ENCODE assay signal across 9 cellular contexts in the genomic region with DNA sequence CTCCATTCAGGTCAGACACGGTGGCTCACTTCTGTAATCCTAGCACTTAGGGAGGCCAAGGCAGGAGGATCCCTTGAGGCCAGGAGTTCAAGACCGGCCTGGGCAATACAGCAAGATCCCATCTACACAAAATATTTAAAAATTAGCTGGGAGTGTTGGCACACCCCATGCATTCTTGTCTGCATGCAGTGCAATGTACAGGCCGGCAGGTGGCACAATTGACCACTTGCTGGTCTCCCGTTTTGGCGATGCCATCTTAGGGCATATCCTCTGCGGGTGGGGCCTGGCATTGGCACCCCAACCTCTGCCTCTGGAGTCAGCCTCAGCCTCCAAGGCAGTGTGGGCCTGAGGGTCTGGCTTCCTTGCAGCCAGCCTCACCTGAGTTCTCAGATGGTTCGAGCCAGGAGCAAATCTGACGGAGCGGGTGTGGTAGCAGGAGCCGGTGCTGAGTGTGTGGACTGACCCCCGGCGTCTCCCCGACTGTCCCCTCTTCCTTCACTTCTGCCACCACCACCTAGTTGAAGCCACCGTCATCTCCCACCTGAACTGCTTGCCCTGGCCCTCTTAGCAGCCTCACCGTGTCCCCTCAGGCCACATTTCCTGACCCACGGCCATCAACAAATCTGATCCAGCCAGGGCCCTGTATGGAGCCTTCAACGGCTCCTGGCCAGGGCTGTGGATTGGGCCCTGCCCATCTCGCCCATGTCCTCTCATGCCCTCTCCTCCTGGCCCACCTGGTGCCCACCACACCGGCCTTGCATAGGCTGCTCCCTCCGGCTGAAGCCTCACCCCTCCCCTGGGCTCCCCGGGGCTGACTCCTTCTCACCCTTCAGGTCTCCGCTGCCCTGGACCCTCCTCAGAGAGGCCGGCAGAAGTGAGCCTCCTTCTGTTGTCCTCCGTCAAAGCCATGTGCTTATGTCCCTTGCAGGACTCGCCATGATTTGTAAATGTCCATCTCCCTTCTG. TPM values are rescaled to one million over a fixed set of nuclear protein-coding genes. Genes with fewer than 3 reads are reported as not detected.
A peak's percentile ranks its signal among the peaks of the same experiment; 100 is the strongest.
DNase-seq lines count a peak whose midpoint lies in the region; ATAC-seq and TF ChIP-seq lines count a peak whose summit lies in the region.
"Had no signal": no experiment of that assay in that cellular context is flagged by ENCODE, and none has a peak within 500 bp of the region (broad histone marks: within the 10 kb centered on the region; RNA-seq: fewer than 3 reads in every experiment).

No MANE protein-coding gene starts in this region.

- peak; percentile 95 for TF ChIP-seq RAD21 in Ishikawa (IDR thresholded peaks at IDR 0.05; ENCODE audit: low read depth)

- H3K36me3 Mint-ChIP-seq in activated naive CD4-positive, alpha-beta T cell treated with anti-CD3 and anti-CD28 coated beads, Interleukin-2, amount 10 ng/mL, durations not matched to agents 7 days and 5 days, result no peaks in the 10 kb centered on the region
- H3K36me3 Mint-ChIP-seq: activated naive CD8-positive, alpha-beta T cell had no signal

- no peaks in the 10 kb centered on the region for H3K9me3 ChIP-seq in cardiac muscle cell (ENCODE audit: low read depth)

- no peak overlapping the region for H3K27ac Mint-ChIP-seq in activated naive CD4-positive, alpha-beta T cell treated with anti-CD3 and anti-CD28 coated beads, Interleukin-2, amount 10 ng/mL, durations not matched to agents 7 days and 5 days
- H3K27ac Mint-ChIP-seq: activated naive CD8-positive, alpha-beta T cell had no signal

- DNase-seq in DMS114 treated with DMSO at 0.1 percent for 48 hours (lab: John Stamatoyannopoulos, UW; ENCODE audit: unreplicated experiment) (peak; percentile 19), cardiac muscle cell (ENCODE audit: low read depth in 1 of 2, low spot score in 1 of 2) (peak; percentile 63 to 66), sciatic nerve (ENCODE audit: low spot score) (peak; percentile 70)
- DNase-seq in activated naive CD4-positive, alpha-beta T cell treated with anti-CD3 and anti-CD28 coated beads, Interleukin-2, amount 10 ng/mL, durations not matched to agents 7 days and 5 days, result peak; percentile 78

- H3K36me3 ChIP-seq in cardiac muscle cell, result no peaks in the 10 kb centered on the region

- no peak overlapping the region for H3K4me3 ChIP-seq in cardiac muscle cell

- CTCF ChIA-PET in activated naive CD4-positive, alpha-beta T cell treated with anti-CD3 and anti-CD28 coated beads, Interleukin-2, amount 10 ng/mL, durations not matched to agents 7 days and 5 days (lab: Charles Lee), result interaction anchor here (0.6 to 2.5 kb wide), 29 partner anchors 9 to 701 kb away, joined by 3 to 39 read pairs (median 4); partner anchors contain the start of genes BPIFB2, C20orf203, MAPRE1 and SUN5

- no peak overlapping the region for H3K4me3 Mint-ChIP-seq in activated naive CD4-positive, alpha-beta T cell treated with anti-CD3 and anti-CD28 coated beads, Interleukin-2, amount 10 ng/mL, durations not matched to agents 7 days and 5 days
- H3K4me3 Mint-ChIP-seq: activated naive CD8-positive, alpha-beta T cell had no signal

- peak; percentile 89 for TF ChIP-seq CTCF in cardiac muscle cell (IDR thresholded peaks at IDR 0.05; ENCODE audit: low read depth, low read length)

- H3K27me3 Mint-ChIP-seq in activated naive CD4-positive, alpha-beta T cell treated with anti-CD3 and anti-CD28 coated beads, Interleukin-2, amount 10 ng/mL, durations not matched to agents 7 days and 5 days, result no peaks in the 10 kb centered on the region
- H3K27me3 Mint-ChIP-seq: activated naive CD8-positive, alpha-beta T cell had no signal

- H3K9me3 Mint-ChIP-seq in activated naive CD4-positive, alpha-beta T cell treated with anti-CD3 and anti-CD28 coated beads, Interleukin-2, amount 10 ng/mL, durations not matched to agents 7 days and 5 days, result no peaks in the 10 kb centered on the region

- H3K27me3 ChIP-seq in cardiac muscle cell, result no peaks in the 10 kb centered on the region

- intact Hi-C loops in sciatic nerve (cut with DNase I), result loop anchor here (10.0 kb wide), 2 partner anchors 172 to 402 kb away; partner anchors contain the start of gene BPIFB4

- H3K4me1 ChIP-seq in cardiac muscle cell (ENCODE audit: low read depth), result no peaks in the 10 kb centered on the region

- peak; percentile 87 for ATAC-seq in SK-N-SH treated with all-trans-retinoic acid at 6 μM for 48 hours
- peak; percentile 72 for ATAC-seq in sciatic nerve
- no peak for ATAC-seq in HG02798 (IDR thresholded peaks at IDR 0.05; ENCODE audit: poor library complexity, unreplicated experiment)
- ATAC-seq in GM21381 (IDR thresholded peaks at IDR 0.05; ENCODE audit: unreplicated experiment), result no peak

- H3K27ac ChIP-seq in cardiac muscle cell, result no peak overlapping the region

- H3K4me1 Mint-ChIP-seq in activated naive CD4-positive, alpha-beta T cell treated with anti-CD3 and anti-CD28 coated beads, Interleukin-2, amount 10 ng/mL, durations not matched to agents 7 days and 5 days, result peaks cover 12% of the 10 kb centered on the region

- TF ChIP-seq EP300 in Ishikawa (IDR thresholded peaks at IDR 0.05; ENCODE audit: borderline replicate concordance), result no peak

TF ChIP-seq in Ishikawa, 13 proteins besides CTCF, POLR2A, EP300 and RAD21:
- TF ChIP-seq NFIC (IDR thresholded peaks at IDR 0.05) (no peak; the same call in 1 of the 2 replicates), TAF1 (IDR thresholded peaks at IDR 0.05; ENCODE audit: low read depth) (no peak), TCF12 (IDR thresholded peaks at IDR 0.05; ENCODE audit: low read depth) (no peak), YY1 (IDR thresholded peaks at IDR 0.05; ENCODE audit: low read depth) (0 out of 2 replicates have a peak, but pooled peaks have one; percentile 31), EGR1 (IDR thresholded peaks at IDR 0.05) (no peak), ZBTB7A (IDR thresholded peaks at IDR 0.05; ENCODE audit: low read depth) (no peak)
- TF ChIP-seq, protein P1, sequence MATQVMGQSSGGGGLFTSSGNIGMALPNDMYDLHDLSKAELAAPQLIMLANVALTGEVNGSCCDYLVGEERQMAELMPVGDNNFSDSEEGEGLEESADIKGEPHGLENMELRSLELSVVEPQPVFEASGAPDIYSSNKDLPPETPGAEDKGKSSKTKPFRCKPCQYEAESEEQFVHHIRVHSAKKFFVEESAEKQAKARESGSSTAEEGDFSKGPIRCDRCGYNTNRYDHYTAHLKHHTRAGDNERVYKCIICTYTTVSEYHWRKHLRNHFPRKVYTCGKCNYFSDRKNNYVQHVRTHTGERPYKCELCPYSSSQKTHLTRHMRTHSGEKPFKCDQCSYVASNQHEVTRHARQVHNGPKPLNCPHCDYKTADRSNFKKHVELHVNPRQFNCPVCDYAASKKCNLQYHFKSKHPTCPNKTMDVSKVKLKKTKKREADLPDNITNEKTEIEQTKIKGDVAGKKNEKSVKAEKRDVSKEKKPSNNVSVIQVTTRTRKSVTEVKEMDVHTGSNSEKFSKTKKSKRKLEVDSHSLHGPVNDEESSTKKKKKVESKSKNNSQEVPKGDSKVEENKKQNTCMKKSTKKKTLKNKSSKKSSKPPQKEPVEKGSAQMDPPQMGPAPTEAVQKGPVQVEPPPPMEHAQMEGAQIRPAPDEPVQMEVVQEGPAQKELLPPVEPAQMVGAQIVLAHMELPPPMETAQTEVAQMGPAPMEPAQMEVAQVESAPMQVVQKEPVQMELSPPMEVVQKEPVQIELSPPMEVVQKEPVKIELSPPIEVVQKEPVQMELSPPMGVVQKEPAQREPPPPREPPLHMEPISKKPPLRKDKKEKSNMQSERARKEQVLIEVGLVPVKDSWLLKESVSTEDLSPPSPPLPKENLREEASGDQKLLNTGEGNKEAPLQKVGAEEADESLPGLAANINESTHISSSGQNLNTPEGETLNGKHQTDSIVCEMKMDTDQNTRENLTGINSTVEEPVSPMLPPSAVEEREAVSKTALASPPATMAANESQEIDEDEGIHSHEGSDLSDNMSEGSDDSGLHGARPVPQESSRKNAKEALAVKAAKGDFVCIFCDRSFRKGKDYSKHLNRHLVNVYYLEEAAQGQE (IDR thresholded peaks at IDR 0.05; ENCODE audit: low read depth), result no peak

TF ChIP-seq in SK-N-SH treated with all-trans-retinoic acid at 6 μM for 48 hours, 23 proteins besides CTCF, POLR2A, EP300 and RAD21:
- TF ChIP-seq GLIS3 (CRISPR knock-in tag; IDR thresholded peaks at IDR 0.05), result no peak
- TF ChIP-seq, protein P2, sequence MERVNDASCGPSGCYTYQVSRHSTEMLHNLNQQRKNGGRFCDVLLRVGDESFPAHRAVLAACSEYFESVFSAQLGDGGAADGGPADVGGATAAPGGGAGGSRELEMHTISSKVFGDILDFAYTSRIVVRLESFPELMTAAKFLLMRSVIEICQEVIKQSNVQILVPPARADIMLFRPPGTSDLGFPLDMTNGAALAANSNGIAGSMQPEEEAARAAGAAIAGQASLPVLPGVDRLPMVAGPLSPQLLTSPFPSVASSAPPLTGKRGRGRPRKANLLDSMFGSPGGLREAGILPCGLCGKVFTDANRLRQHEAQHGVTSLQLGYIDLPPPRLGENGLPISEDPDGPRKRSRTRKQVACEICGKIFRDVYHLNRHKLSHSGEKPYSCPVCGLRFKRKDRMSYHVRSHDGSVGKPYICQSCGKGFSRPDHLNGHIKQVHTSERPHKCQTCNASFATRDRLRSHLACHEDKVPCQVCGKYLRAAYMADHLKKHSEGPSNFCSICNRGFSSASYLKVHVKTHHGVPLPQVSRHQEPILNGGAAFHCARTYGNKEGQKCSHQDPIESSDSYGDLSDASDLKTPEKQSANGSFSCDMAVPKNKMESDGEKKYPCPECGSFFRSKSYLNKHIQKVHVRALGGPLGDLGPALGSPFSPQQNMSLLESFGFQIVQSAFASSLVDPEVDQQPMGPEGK (CRISPR knock-in tag; IDR thresholded peaks at IDR 0.05; ENCODE audit: borderline replicate concordance), result no peak
- no peak for TF ChIP-seq ESRRG (CRISPR knock-in tag; IDR thresholded peaks at IDR 0.05)
- TF ChIP-seq ZNF70 (CRISPR knock-in tag; IDR thresholded peaks at IDR 0.05), result no peak
- TF ChIP-seq ZC3H10 (CRISPR knock-in tag; IDR thresholded peaks at IDR 0.05), result no peak
- TF ChIP-seq ZFP3 (CRISPR knock-in tag; IDR thresholded peaks at IDR 0.05), result no peak
- TF ChIP-seq BACH2 (CRISPR knock-in tag; IDR thresholded peaks at IDR 0.05; ENCODE audit: borderline replicate concordance), result no peak
- TF ChIP-seq, protein P3, sequence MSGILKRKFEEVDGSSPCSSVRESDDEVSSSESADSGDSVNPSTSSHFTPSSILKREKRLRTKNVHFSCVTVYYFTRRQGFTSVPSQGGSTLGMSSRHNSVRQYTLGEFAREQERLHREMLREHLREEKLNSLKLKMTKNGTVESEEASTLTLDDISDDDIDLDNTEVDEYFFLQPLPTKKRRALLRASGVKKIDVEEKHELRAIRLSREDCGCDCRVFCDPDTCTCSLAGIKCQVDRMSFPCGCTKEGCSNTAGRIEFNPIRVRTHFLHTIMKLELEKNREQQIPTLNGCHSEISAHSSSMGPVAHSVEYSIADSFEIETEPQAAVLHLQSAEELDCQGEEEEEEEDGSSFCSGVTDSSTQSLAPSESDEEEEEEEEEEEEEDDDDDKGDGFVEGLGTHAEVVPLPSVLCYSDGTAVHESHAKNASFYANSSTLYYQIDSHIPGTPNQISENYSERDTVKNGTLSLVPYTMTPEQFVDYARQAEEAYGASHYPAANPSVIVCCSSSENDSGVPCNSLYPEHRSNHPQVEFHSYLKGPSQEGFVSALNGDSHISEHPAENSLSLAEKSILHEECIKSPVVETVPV (CRISPR knock-in tag; IDR thresholded peaks at IDR 0.05), result no peak
- TF ChIP-seq CSDC2 (CRISPR knock-in tag; IDR thresholded peaks at IDR 0.05), result no peak

RNA-seq across cellular contexts. Expression of gene EFCAB8, which starts 44.0 kb away (rescaled TPM):
- total RNA-seq in cardiac muscle cell (not detected in 2 replicates), sciatic nerve (1.1 TPM)
- polyA plus RNA-seq in cardiac muscle cell, result 0.54 TPM in 1 of 2 replicates, not detected in the other

Comparison
In these comparisons a context has a peak if more than half of its experiments do, and no peak if none do; other contexts are left out.
1. DNase-seq: peak in every context shown above with its lines; median percentile 78 in activated naive CD4-positive, alpha-beta T cell treated with anti-CD3 and anti-CD28 coated beads, Interleukin-2, amount 10 ng/mL, durations not matched to agents 7 days and 5 days; 70 in sciatic nerve; 64 in cardiac muscle cell; 19 in DMS114 treated with DMSO at 0.1 percent for 48 hours.
2. ATAC-seq: peak in SK-N-SH treated with all-trans-retinoic acid at 6 μM for 48 hours (single experiment) and sciatic nerve (single experiment); none in HG02798 (single experiment) and GM21381 (single experiment).